ENCODE assay signal across 27 cellular contexts in genomic region chr12:90631581-90631980, GRCh38.
"Had no signal": no experiment of that assay in that cellular context is flagged by ENCODE, and none has a peak within 500 bp of the region (broad histone marks: within the 10 kb centered on the region; RNA-seq: fewer than 3 reads in every experiment).

No MANE protein-coding gene starts in this region.

- H3K4me1 ChIP-seq: colonic mucosa, heart left ventricle, right lobe of liver, uterus had no signal

- H3K36me3 ChIP-seq: colonic mucosa, heart left ventricle, ovary, right lobe of liver, thoracic aorta, uterus, WERI-Rb-1 had no signal

- H3K27me3 ChIP-seq: colonic mucosa, dorsolateral prefrontal cortex, foreskin keratinocyte, heart left ventricle, ovary, right lobe of liver, uterus had no signal

- H3K9me3 ChIP-seq: colonic mucosa, ovary, right lobe of liver, thoracic aorta, uterus had no signal

- DNase-seq: activated CD4-positive, alpha-beta T cell treated with anti-CD3 and anti-CD28 coated beads for 48 hours; activated CD4-positive, alpha-beta T cell treated with anti-CD3 and anti-CD28 coated beads, Interleukin-2, amount 50 U/mL, for 48 hours; activated CD8-positive, alpha-beta memory T cell treated with anti-CD3 and anti-CD28 coated beads for 24 hours; activated effector memory CD4-positive, alpha-beta T cell treated with anti-CD3 and anti-CD28 coated beads, Interleukin-2, amount 50 U/mL, for 16 hours; activated naive CD4-positive, alpha-beta T cell treated with anti-CD3 and anti-CD28 coated beads for 36 hours; activated naive CD8-positive, alpha-beta T cell treated with anti-CD3 and anti-CD28 coated beads, Interleukin-2, amount 10 ng/mL, durations not matched to agents 7 days and 5 days; activated T-cell treated with anti-CD3 and anti-CD28 coated beads, Interleukin-2, amount 50 U/mL, for 1 hour; amniotic stem cell; colonic mucosa; dorsolateral prefrontal cortex; effector memory CD4-positive, alpha-beta T cell; erythroblast; foreskin keratinocyte; heart left ventricle; hypothalamus; immature natural killer cell; kidney; left colon; naive B cell; nephron progenitor cell; ovary; right lobe of liver; small intestine; stimulated activated CD4-positive, alpha-beta T cell treated with anti-CD3 and anti-CD28 coated beads, Interleukin-4, amount 100 ng/mL, for 24 hours; uterus; WERI-Rb-1 had no signal

- H3K27ac ChIP-seq: colonic mucosa, dorsolateral prefrontal cortex, foreskin keratinocyte, heart left ventricle, ovary, right lobe of liver, thoracic aorta, uterus, WERI-Rb-1 had no signal

- H3K4me3 ChIP-seq: colonic mucosa, dorsolateral prefrontal cortex, heart left ventricle, ovary, right lobe of liver, thoracic aorta, uterus had no signal
